Comparison of ENCODE assay signal across 11 cellular contexts in genomic region chr1:31412205-31412604, GRCh38. TPM values are rescaled to one million over a fixed set of nuclear protein-coding genes. Genes with fewer than 3 reads are reported as not detected.
DNase-seq lines count a peak whose midpoint lies in the region; ATAC-seq and TF ChIP-seq lines count a peak whose summit lies in the region.
"Had no signal": no experiment of that assay in that cellular context is flagged by ENCODE, and none has a peak within 500 bp of the region (broad histone marks: within the 10 kb centered on the region; RNA-seq: fewer than 3 reads in every experiment).

No MANE protein-coding gene starts in this region.

- peak overlapping the region; percentile 68 for H3K4me3 Mint-ChIP-seq in activated T-helper 1 cell treated with anti-CD3 and anti-CD28 coated beads, Interleukin-12 subunit alpha, Interleukin-12 subunit beta, Interleukin-2, Interleukin-4 antibody, amounts not matched to agents 30 ng/mL and 10 ng/mL and 1 ng/mL, durations not matched to agents 14 hours and 24 hours and 36 hours
- H3K4me3 Mint-ChIP-seq in memory B cell (peak overlapping the region; percentile 72), type B pancreatic cell (peak overlapping the region; percentile 85)

- TF ChIP-seq POLR2A in heart left ventricle (IDR thresholded peaks at IDR 0.05) = no peak

- peaks cover 5% of the 10 kb centered on the region for H3K4me1 Mint-ChIP-seq in activated T-helper 1 cell treated with anti-CD3 and anti-CD28 coated beads, Interleukin-12 subunit alpha, Interleukin-12 subunit beta, Interleukin-2, Interleukin-4 antibody, amounts not matched to agents 30 ng/mL and 10 ng/mL and 1 ng/mL, durations not matched to agents 14 hours and 24 hours and 36 hours (ENCODE audit: low read depth)
- peaks cover 8% of the 10 kb centered on the region for H3K4me1 Mint-ChIP-seq in memory B cell
- peaks cover 36% of the 10 kb centered on the region for H3K4me1 Mint-ChIP-seq in type B pancreatic cell (ENCODE audit: unreplicated experiment)

- peaks cover 75% of the 10 kb centered on the region for H3K27me3 ChIP-seq in left ventricle myocardium inferior (ENCODE audit: low read depth)
- peaks cover 0 to 32% (median 5%) of the 10 kb centered on the region in 9 donors for H3K27me3 ChIP-seq in heart left ventricle
- peaks cover 0 to 5% of the 10 kb centered on the region in 2 donors for H3K27me3 ChIP-seq in tibial artery

- H3K4me1 ChIP-seq in left ventricle myocardium inferior (peaks cover 19% of the 10 kb centered on the region), heart left ventricle (peaks cover 0 to 22% (median 8%) of the 10 kb centered on the region in 12 donors), tibial artery (peaks cover 0 to 19% (median 16%) of the 10 kb centered on the region in 4 donors)
- H3K4me1 ChIP-seq: BE2C had no signal

- H3K9me3 ChIP-seq in left ventricle myocardium inferior (replicated peaks) = no peaks in the 10 kb centered on the region
- H3K9me3 ChIP-seq in heart left ventricle = no peaks in the 10 kb centered on the region
- H3K9me3 ChIP-seq in tibial artery = no peaks in the 10 kb centered on the region
- H3K9me3 ChIP-seq: BE2C had no signal

- H3K27ac ChIP-seq in left ventricle myocardium inferior (replicated peaks) (no peak overlapping the region), heart left ventricle (no peak overlapping the region), tibial artery (no peak overlapping the region)

- no peaks in the 10 kb centered on the region for H3K9me3 Mint-ChIP-seq in activated T-helper 1 cell treated with anti-CD3 and anti-CD28 coated beads, Interleukin-12 subunit alpha, Interleukin-12 subunit beta, Interleukin-2, Interleukin-4 antibody, amounts not matched to agents 30 ng/mL and 10 ng/mL and 1 ng/mL, durations not matched to agents 14 hours and 24 hours and 36 hours
- H3K9me3 Mint-ChIP-seq in memory B cell = no peaks in the 10 kb centered on the region
- H3K9me3 Mint-ChIP-seq in type B pancreatic cell = no peaks in the 10 kb centered on the region

- ATAC-seq in heart left ventricle = no peak
- no peak for ATAC-seq in memory B cell (ENCODE audit: low read depth)
- no peak for ATAC-seq in HG03469 (IDR thresholded peaks at IDR 0.05; ENCODE audit: unreplicated experiment)
- no peak for ATAC-seq in left lobe of liver

- DNase-seq in left ventricle myocardium inferior (no peak), heart left ventricle (no peak), memory B cell (ENCODE audit: low spot score in 2 of 2) (no peak), type B pancreatic cell (ENCODE audit: extremely low spot score, unreplicated experiment) (no peak), tibial artery (no peak), left lobe of liver (ENCODE audit: low spot score) (no peak)
- DNase-seq in activated T-helper 1 cell treated with anti-CD3 and anti-CD28 coated beads, Interleukin-12 subunit alpha, Interleukin-12 subunit beta, Interleukin-2, Interleukin-4 antibody, amounts not matched to agents 30 ng/mL and 10 ng/mL and 1 ng/mL, durations not matched to agents 14 hours and 24 hours and 36 hours (ENCODE audit: low spot score) = no peak
- DNase-seq: BE2C; stimulated activated CD4-positive, alpha-beta T cell treated with anti-CD3 and anti-CD28 coated beads, Interleukin-2, amount 100 ng/mL, for 24 hours had no signal

- H3K27me3 Mint-ChIP-seq in activated T-helper 1 cell treated with anti-CD3 and anti-CD28 coated beads, Interleukin-12 subunit alpha, Interleukin-12 subunit beta, Interleukin-2, Interleukin-4 antibody, amounts not matched to agents 30 ng/mL and 10 ng/mL and 1 ng/mL, durations not matched to agents 14 hours and 24 hours and 36 hours (ENCODE audit: insufficient read depth) = peaks cover 57% of the 10 kb centered on the region
- H3K27me3 Mint-ChIP-seq in memory B cell (peaks cover 45% of the 10 kb centered on the region), type B pancreatic cell (peaks cover 39% of the 10 kb centered on the region)

- no peak overlapping the region for H3K27ac Mint-ChIP-seq in activated T-helper 1 cell treated with anti-CD3 and anti-CD28 coated beads, Interleukin-12 subunit alpha, Interleukin-12 subunit beta, Interleukin-2, Interleukin-4 antibody, amounts not matched to agents 30 ng/mL and 10 ng/mL and 1 ng/mL, durations not matched to agents 14 hours and 24 hours and 36 hours
- H3K27ac Mint-ChIP-seq in memory B cell (no peak overlapping the region), type B pancreatic cell (peak overlapping the region; percentile 77)

- no peaks in the 10 kb centered on the region for H3K36me3 ChIP-seq in left ventricle myocardium inferior
- H3K36me3 ChIP-seq in heart left ventricle = no peaks in the 10 kb centered on the region
- no peaks in the 10 kb centered on the region for H3K36me3 ChIP-seq in tibial artery
- H3K36me3 ChIP-seq: BE2C had no signal

- H3K36me3 Mint-ChIP-seq in activated T-helper 1 cell treated with anti-CD3 and anti-CD28 coated beads, Interleukin-12 subunit alpha, Interleukin-12 subunit beta, Interleukin-2, Interleukin-4 antibody, amounts not matched to agents 30 ng/mL and 10 ng/mL and 1 ng/mL, durations not matched to agents 14 hours and 24 hours and 36 hours (ENCODE audit: low read depth) = no peaks in the 10 kb centered on the region
- H3K36me3 Mint-ChIP-seq in memory B cell (peaks cover 2% of the 10 kb centered on the region), type B pancreatic cell (peaks cover 3% of the 10 kb centered on the region)

- WGBS in heart left ventricle, 4 donors = 57 to 80% (median 60%) methylated on average over 2 of the region's 2 CpGs

- intact Hi-C loops in left ventricle myocardium inferior (cut with micrococcal nuclease) (no loop called here), heart left ventricle (cut with DNase I) (no loop called here), tibial artery (cut with DNase I; ENCODE audit: low total_unique reads) (no loop called here)
- intact Hi-C loops in activated T-helper 1 cell treated with anti-CD3 and anti-CD28 coated beads, Interleukin-12 subunit alpha, Interleukin-12 subunit beta, Interleukin-2, Interleukin-4 antibody, amounts not matched to agents 30 ng/mL and 10 ng/mL and 1 ng/mL, durations not matched to agents 14 hours and 24 hours and 36 hours (cut with micrococcal nuclease) = no loop called here

- TF ChIP-seq CTCF in left ventricle myocardium inferior (IDR thresholded peaks at IDR 0.05; ENCODE audit: borderline replicate concordance) (no peak), heart left ventricle (IDR thresholded peaks at IDR 0.05) (no peak), type B pancreatic cell (conservative IDR thresholded peaks at IDR 0.05) (no peak), tibial artery (IDR thresholded peaks at IDR 0.05) (no peak)

- H3K4me3 ChIP-seq in left ventricle myocardium inferior (peak overlapping the region; percentile 82), heart left ventricle (peak overlapping the region in 2 of 12 donors; percentile 75 to 80), tibial artery (peak overlapping the region in 1 of 2 donors; percentile 76)

RNA-seq across cellular contexts. Expression of gene SERINC2, which starts 0.8 kb away (rescaled TPM):
- total RNA-seq in left ventricle myocardium inferior (1.6 TPM), heart left ventricle (1 to 10 TPM in 8 of 9 donors, under 1 TPM in 1; 0.94 to 8.5 (median 2.2) TPM), type B pancreatic cell (ENCODE audit: low replicate concordance) (77.7 and 118 TPM in 2 replicates), left lobe of liver (69.1 TPM)
- polyA plus RNA-seq in heart left ventricle = 1 to 10 TPM; 2.7 to 5.4 TPM
- not detected in 2 replicates for total RNA-seq in activated T-helper 1 cell treated with anti-CD3 and anti-CD28 coated beads, Interleukin-12 subunit alpha, Interleukin-12 subunit beta, Interleukin-2, Interleukin-4 antibody, amounts not matched to agents 30 ng/mL and 10 ng/mL and 1 ng/mL, durations not matched to agents 14 hours and 24 hours and 36 hours

RNA-seq across cellular contexts. Expression of gene FABP3, which starts 39.3 kb away (rescaled TPM):
- 4,737 TPM for total RNA-seq in left ventricle myocardium inferior
- total RNA-seq in heart left ventricle = 1,000 to 10,000 TPM; 2,591 to 6,997 (median 5,230) TPM
- over 10,000 TPM in 1 of 2 donors, 1,000 to 10,000 TPM in 1; 4,008 to 10,560 TPM for polyA plus RNA-seq in heart left ventricle
- total RNA-seq in activated T-helper 1 cell treated with anti-CD3 and anti-CD28 coated beads, Interleukin-12 subunit alpha, Interleukin-12 subunit beta, Interleukin-2, Interleukin-4 antibody, amounts not matched to agents 30 ng/mL and 10 ng/mL and 1 ng/mL, durations not matched to agents 14 hours and 24 hours and 36 hours = not detected in 2 replicates
- 16.4 and 18.8 TPM in 2 replicates for total RNA-seq in type B pancreatic cell (ENCODE audit: low replicate concordance)
- total RNA-seq in left lobe of liver = 3.0 TPM
- total RNA-seq: NCI-H460 had no signal

Comparison
In these comparisons a context has a peak if more than half of its experiments do, and no peak if none do; other contexts are left out.
1. RNA of gene FABP3, which starts 39.3 kb away (total RNA-seq): 2,591 to 6,997 TPM in heart left ventricle and 4,737 TPM in left ventricle myocardium inferior (single experiment); 16.4 to 18.8 TPM in type B pancreatic cell, 3.0 TPM in left lobe of liver (single experiment) and not detected in activated T-helper 1 cell treated with anti-CD3 and anti-CD28 coated beads, Interleukin-12 subunit alpha, Interleukin-12 subunit beta, Interleukin-2, Interleukin-4 antibody, amounts not matched to agents 30 ng/mL and 10 ng/mL and 1 ng/mL, durations not matched to agents 14 hours and 24 hours and 36 hours; every median in the first group is over 100 times any median in the second.
2. Peak in every context shown above with its lines, with median percentiles within 50 percentile points of each other: H3K4me3 Mint-ChIP-seq.